In the genomic region with DNA sequence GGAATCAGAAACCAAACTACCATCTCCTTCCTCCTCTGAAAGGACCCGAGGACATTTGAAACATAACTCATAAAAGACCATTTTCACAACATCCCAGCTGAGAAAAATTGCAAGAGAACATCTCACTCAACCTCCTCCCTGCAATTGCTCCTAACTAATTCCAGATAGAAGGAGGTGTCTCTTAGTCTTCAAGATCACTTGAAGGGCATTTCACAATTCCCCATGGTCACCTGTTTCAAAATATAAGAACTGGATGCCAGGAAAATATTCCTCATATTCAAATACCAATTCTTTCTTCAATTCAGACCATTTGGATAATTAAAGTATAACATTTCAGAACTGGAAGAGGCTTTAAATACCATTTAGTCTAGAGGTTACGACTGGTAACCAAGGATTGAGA, we compare ENCODE assay signal across 22 cellular contexts.
DNase-seq lines count a peak whose midpoint lies in the region; ATAC-seq, FAIRE-seq and TF ChIP-seq lines count a peak whose summit lies in the region.
"Had no signal": no experiment of that assay in that cellular context is flagged by ENCODE, and none has a peak within 500 bp of the region (broad histone marks: within the 10 kb centered on the region; RNA-seq: fewer than 3 reads in every experiment).

No MANE protein-coding gene starts in this region.

- POLR2A ChIA-PET in OCI-LY7 (lab: Charles Lee): no interaction called here

- no peak overlapping the region for H3K27ac Mint-ChIP-seq in endodermal cell
- H3K27ac Mint-ChIP-seq: CD14-positive monocyte; CD8-positive, alpha-beta T cell; HFFc6 had no signal

- DNase-seq in GM23248 (no peak), fibroblast of gingiva (ENCODE audit: low read depth) (peak; percentile 90), mesenchymal stem cell (no peak), suprapubic skin (ENCODE audit: low spot score in 2 of 2) (no peak), pancreas (no peak), endodermal cell (no peak), OCI-LY7 (ENCODE audit: low spot score) (no peak)
- DNase-seq in activated CD4-positive, alpha-beta T cell treated with anti-CD3 and anti-CD28 coated beads, Interleukin-2, amount 50 U/mL, for 4 hours: no peak
- DNase-seq: ACHN; CD8-positive, alpha-beta T cell; COR-L47; DMS153; DMS79 treated with DMSO at 0.1 percent for 48 hours; GDM1; HCEC 1CT; HFFc6 had no signal

- no peak overlapping the region for H3K23ac ChIP-seq in mesenchymal stem cell (ENCODE audit: low read length in 2 of 2)

- H4K20me1 ChIP-seq in GM23248 (ENCODE audit: insufficient read depth) (no peaks in the 10 kb centered on the region), OCI-LY7 (ENCODE audit: insufficient read depth, low read length) (no peaks in the 10 kb centered on the region)

- intact Hi-C loops in pancreas (cut with DNase I): no loop called here
- intact Hi-C loops in OCI-LY7 (cut with micrococcal nuclease; ENCODE audit: unreplicated experiment): no loop called here

- no peak overlapping the region for H2BK15ac ChIP-seq in mesenchymal stem cell (ENCODE audit: low read depth, poor library complexity, severe bottlenecking)

- in situ Hi-C loops in GM23248 (cut with MboI): no loop called here

- no TSS peak for BruUV-seq in OCI-LY7 (replicated peaks; lab: Mats Ljungman, UMichigan)

- H2BK12ac ChIP-seq in mesenchymal stem cell (ENCODE audit: low read length in 2 of 2): no peak overlapping the region

- no peak overlapping the region for H2BK120ac ChIP-seq in mesenchymal stem cell (ENCODE audit: low read depth, low read length)

- H3K18ac ChIP-seq in mesenchymal stem cell (ENCODE audit: low read depth in 1 of 2, low read length in 2 of 2): no peak overlapping the region

- H3K27me3 Mint-ChIP-seq in endodermal cell (ENCODE audit: insufficient read depth): no peaks in the 10 kb centered on the region

- H3K27me3 ChIP-seq in GM23248 (replicated peaks; ENCODE audit: insufficient read depth): no peaks in the 10 kb centered on the region
- no peaks in the 10 kb centered on the region for H3K27me3 ChIP-seq in mesenchymal stem cell (ENCODE audit: control insufficient read depth in 1 of 2, insufficient read depth in 1 of 2, low read length in 2 of 2)
- H3K27me3 ChIP-seq in suprapubic skin: no peaks in the 10 kb centered on the region
- H3K27me3 ChIP-seq in pancreas: peaks cover 0 to 3% (median 0%) of the 10 kb centered on the region in 4 donors
- H3K27me3 ChIP-seq in endodermal cell (ENCODE audit: control insufficient read depth, insufficient read depth, low read length, poor library complexity, severe bottlenecking): no peaks in the 10 kb centered on the region

- H4K91ac ChIP-seq in mesenchymal stem cell (ENCODE audit: low read length): no peak overlapping the region

- H3K4me1 ChIP-seq in GM23248 (ENCODE audit: insufficient read depth) (peaks cover 3% of the 10 kb centered on the region; the same call in 1 of the 2 replicates), mesenchymal stem cell (ENCODE audit: control insufficient read depth, insufficient read depth, low read depth, low read length) (peaks cover 2% of the 10 kb centered on the region), suprapubic skin (peaks cover 3% of the 10 kb centered on the region), pancreas (no peaks in the 10 kb centered on the region), endodermal cell (ENCODE audit: control insufficient read depth, insufficient read depth, low read length) (peaks cover 5% of the 10 kb centered on the region), OCI-LY7 (ENCODE audit: insufficient read depth, low read length, poor library complexity, severe bottlenecking) (no peaks in the 10 kb centered on the region)

- H3K9me3 Mint-ChIP-seq in endodermal cell: no peaks in the 10 kb centered on the region
- H3K9me3 Mint-ChIP-seq: CD14-positive monocyte; CD8-positive, alpha-beta T cell; HFFc6 had no signal

- H3K79me1 ChIP-seq in mesenchymal stem cell (replicated peaks; ENCODE audit: low read length, poor library complexity, severe bottlenecking): no peaks in the 10 kb centered on the region

- H3K9me3 ChIP-seq in GM23248 (ENCODE audit: low read depth): no peaks in the 10 kb centered on the region
- H3K9me3 ChIP-seq in mesenchymal stem cell (ENCODE audit: control insufficient read depth, low read length): no peaks in the 10 kb centered on the region
- no peaks in the 10 kb centered on the region for H3K9me3 ChIP-seq in suprapubic skin
- no peaks in the 10 kb centered on the region for H3K9me3 ChIP-seq in pancreas
- peaks cover 5% of the 10 kb centered on the region for H3K9me3 ChIP-seq in endodermal cell (ENCODE audit: control insufficient read depth, low read length)
- no peaks in the 10 kb centered on the region for H3K9me3 ChIP-seq in OCI-LY7 (ENCODE audit: low read length)

- 42 to 58% methylated on average over 2 of the region's 2 CpGs for WGBS in GM23248 (ENCODE audit: low coverage in 1 of 2, low lambda C conversion rate in 2 of 2, missing lambda C conversion rate in 2 of 2), 2 experiments
- 85% methylated on average over 1 of the region's 2 CpGs for WGBS in mesenchymal stem cell
- 65% methylated on average over 2 of the region's 2 CpGs for WGBS in suprapubic skin
- WGBS in pancreas, 2 donors: 71 to 77% methylated on average over 2 of the region's 2 CpGs
- WGBS in endodermal cell (ENCODE audit: insufficient coverage in 1 of 2, insufficient read length in 1 of 2), 2 experiments: 93 to 100% methylated on average over 1 to 2 of the region's 2 CpGs

- H3K4me3 ChIP-seq in GM23248: no peak overlapping the region
- H3K4me3 ChIP-seq in mesenchymal stem cell (ENCODE audit: insufficient read depth in 1 of 2, low read depth in 1 of 2, low read length in 2 of 2): no peak overlapping the region
- H3K4me3 ChIP-seq in suprapubic skin: no peak overlapping the region
- no peak overlapping the region for H3K4me3 ChIP-seq in pancreas
- H3K4me3 ChIP-seq in endodermal cell (ENCODE audit: low read length): no peak overlapping the region
- no peak overlapping the region for H3K4me3 ChIP-seq in OCI-LY7 (ENCODE audit: low read depth, low read length, poor library complexity, severe bottlenecking)

- H3K27ac ChIP-seq in GM23248: no peak overlapping the region
- no peak overlapping the region for H3K27ac ChIP-seq in mesenchymal stem cell (ENCODE audit: low read length, poor library complexity, severe bottlenecking)
- H3K27ac ChIP-seq in suprapubic skin: peak overlapping the region; percentile 39
- no peak overlapping the region for H3K27ac ChIP-seq in pancreas
- no peak overlapping the region for H3K27ac ChIP-seq in endodermal cell (ENCODE audit: low read depth, low read length)
- no peak overlapping the region for H3K27ac ChIP-seq in OCI-LY7 (ENCODE audit: low read depth, low read length, poor library complexity, severe bottlenecking)

- H3K9me2 ChIP-seq in GM23248 (ENCODE audit: insufficient read depth): no peaks in the 10 kb centered on the region
- no peaks in the 10 kb centered on the region for H3K9me2 ChIP-seq in OCI-LY7 (ENCODE audit: insufficient read depth, low read length)

- H3K9ac ChIP-seq in GM23248 (no peak overlapping the region), mesenchymal stem cell (ENCODE audit: low read length) (peak overlapping the region; percentile 36), endodermal cell (ENCODE audit: extremely low read depth, low read length, poor library complexity, severe bottlenecking) (no peak overlapping the region)

- CTCF ChIA-PET in OCI-LY7 (lab: Charles Lee; ENCODE audit: unreplicated experiment): interaction anchor here (0.5 kb wide), 1 partner anchor 32 kb away, joined by 3 read pairs; no protein-coding TSS in a partner anchor

- no peaks in the 10 kb centered on the region for H3K36me3 Mint-ChIP-seq in endodermal cell (ENCODE audit: low read depth)
- H3K36me3 Mint-ChIP-seq: CD14-positive monocyte; CD8-positive, alpha-beta T cell had no signal

- H2AFZ ChIP-seq in GM23248 (0 out of 2 replicates have a peak overlapping the region, but pooled peaks have one; percentile 41), mesenchymal stem cell (ENCODE audit: low read depth, low read length) (no peak overlapping the region), OCI-LY7 (ENCODE audit: low read length) (no peak overlapping the region)

- peaks cover 25% of the 10 kb centered on the region for H3K4me1 Mint-ChIP-seq in endodermal cell
- H3K4me1 Mint-ChIP-seq: CD14-positive monocyte had no signal

- no peak for TF ChIP-seq EP300 in suprapubic skin (IDR thresholded peaks at IDR 0.05)

- TF ChIP-seq POLR2A in suprapubic skin (IDR thresholded peaks at IDR 0.05): no peak

- TF ChIP-seq CTCF in suprapubic skin (IDR thresholded peaks at IDR 0.05) (no peak), pancreas (IDR thresholded peaks at IDR 0.05) (no peak), endodermal cell (conservative IDR thresholded peaks at IDR 0.05) (no peak), OCI-LY7 (conservative IDR thresholded peaks at IDR 0.05; ENCODE audit: low read length) (no peak)

- no peak overlapping the region for H3K14ac ChIP-seq in mesenchymal stem cell (ENCODE audit: low read length in 2 of 2)

- no peak overlapping the region for H3K4me2 ChIP-seq in GM23248 (ENCODE audit: unreplicated experiment)
- no peak overlapping the region for H3K4me2 ChIP-seq in mesenchymal stem cell (ENCODE audit: low read length, poor library complexity, severe bottlenecking)
- no peak overlapping the region for H3K4me2 ChIP-seq in OCI-LY7 (ENCODE audit: low read length)

- no peak overlapping the region for H2AK5ac ChIP-seq in mesenchymal stem cell (ENCODE audit: low read length, severe bottlenecking)

- no peaks in the 10 kb centered on the region for H3K79me2 ChIP-seq in GM23248 (ENCODE audit: insufficient read depth)
- no peaks in the 10 kb centered on the region for H3K79me2 ChIP-seq in OCI-LY7 (ENCODE audit: insufficient read depth, low read depth, low read length)

- no peak overlapping the region for H3K4ac ChIP-seq in mesenchymal stem cell (ENCODE audit: low read depth in 1 of 2, low read length in 2 of 2)

- no peak overlapping the region for H2BK5ac ChIP-seq in mesenchymal stem cell (ENCODE audit: low read depth, low read length, poor library complexity, severe bottlenecking)

- H4K8ac ChIP-seq in mesenchymal stem cell (ENCODE audit: low read length): no peak overlapping the region

- no peak overlapping the region for H3K4me3 Mint-ChIP-seq in endodermal cell
- H3K4me3 Mint-ChIP-seq: CD14-positive monocyte; CD8-positive, alpha-beta T cell; HFFc6 had no signal

- ATAC-seq in pancreas: no peak
- ATAC-seq: CD8-positive, alpha-beta T cell; HepG2 had no signal

- H3K36me3 ChIP-seq in GM23248 (ENCODE audit: low read depth) (no peaks in the 10 kb centered on the region), mesenchymal stem cell (ENCODE audit: control insufficient read depth in 1 of 2, insufficient read depth in 2 of 2, low read depth in 1 of 2, low read length in 2 of 2) (no peaks in the 10 kb centered on the region), suprapubic skin (no peaks in the 10 kb centered on the region), pancreas (no peaks in the 10 kb centered on the region), endodermal cell (ENCODE audit: control insufficient read depth, insufficient read depth, low read length) (no peaks in the 10 kb centered on the region), OCI-LY7 (ENCODE audit: insufficient read depth, low read length) (no peaks in the 10 kb centered on the region)

- no peak for FAIRE-seq in pancreas (lab: Jason Lieb, UNC)
- FAIRE-seq: D721Med, GM12892, GM19239, HepG2, HTR-8/SVneo had no signal

- H3F3A ChIP-seq in GM23248 (ENCODE audit: insufficient read depth): no peaks in the 10 kb centered on the region; the same call in 1 of the 2 replicates
